ENCODE assay signal across 8 cellular contexts in genomic region chr5:177312649-177313181, GRCh38. TPM values are rescaled to one million over a fixed set of nuclear protein-coding genes. Genes with fewer than 3 reads are reported as not detected.
DNase-seq lines count a peak whose midpoint lies in the region; ATAC-seq, FAIRE-seq and TF ChIP-seq lines count a peak whose summit lies in the region.

No MANE protein-coding gene starts in this region.

- H3K27me3 ChIP-seq in H9 (ENCODE audit: insufficient read depth, low read length) (no peaks in the 10 kb centered on the region), HepG2 (ENCODE audit: control insufficient read depth in 1 of 2, insufficient read depth in 2 of 2, low read length in 2 of 2) (no peaks in the 10 kb centered on the region)

- no peak overlapping the region for H2BK5ac ChIP-seq in H9 (ENCODE audit: insufficient read length, low read length)

- intact Hi-C loops in HepG2 (cut with micrococcal nuclease; ENCODE audit: unreplicated experiment): loop anchor here (2.0 to 5.0 kb wide), 2 partner anchors 24 to 185 kb away; partner anchors contain the start of gene PDLIM7

- no peaks in the 10 kb centered on the region for H3K9me3 Mint-ChIP-seq in H9
- H3K9me3 Mint-ChIP-seq in activated naive CD4-positive, alpha-beta T cell treated with anti-CD3 and anti-CD28 coated beads, Interleukin-2, amount 50 U/mL, for 72 hours: no peaks in the 10 kb centered on the region

- no peak overlapping the region for H3K56ac ChIP-seq in H9 (ENCODE audit: insufficient read length, low read depth, low read length)

- H2AK5ac ChIP-seq in H9 (ENCODE audit: insufficient read length, low read length): no peak overlapping the region

- no peak overlapping the region for H2AFZ ChIP-seq in H9 (ENCODE audit: low read length)
- no peak overlapping the region for H2AFZ ChIP-seq in HepG2 (ENCODE audit: low read length)

- H3K27ac ChIP-seq in H9 (ENCODE audit: insufficient read length, low read depth, low read length) (no peak overlapping the region), HepG2 (ENCODE audit: extremely low read length, insufficient read depth, low read length) (peak overlapping the region; percentile 95)

- no peaks in the 10 kb centered on the region for H3K9me3 ChIP-seq in H9 (ENCODE audit: control insufficient read depth, low read depth, low read length)
- no peaks in the 10 kb centered on the region for H3K9me3 ChIP-seq in HepG2 (ENCODE audit: low read length)

- H3K27me3 Mint-ChIP-seq in H9 (ENCODE audit: low read depth): no peaks in the 10 kb centered on the region; the same call in 1 of the 2 replicates

- H3K36me3 ChIP-seq in HepG2 (replicated peaks in 1 of 2; ENCODE audit: control insufficient read depth in 1 of 2, insufficient read depth in 2 of 2, low read length in 2 of 2): peaks cover 4 to 10% of the 10 kb centered on the region in 2 experiments; a peak in 3 of 5 replicates

- no peak for TF ChIP-seq POLR2A in HepG2 (IDR thresholded peaks at IDR 0.05; ENCODE audit: insufficient read depth in 1 of 2, low read depth in 2 of 2, low read length in 2 of 2)

- no peak overlapping the region for H3T11ph ChIP-seq in H9 (ENCODE audit: low read length)

- FAIRE-seq in HepG2 (lab: Jason Lieb, UNC): peak; percentile 21

- no peak overlapping the region for H2BK120ac ChIP-seq in H9 (ENCODE audit: low read depth, low read length, poor library complexity, severe bottlenecking)

- CTCF ChIA-PET in HepG2 (lab: Yijun Ruan, JAX; ENCODE audit: low intra/inter-chr PET ratio, low total read pairs): interaction anchor here (1.2 to 1.3 kb wide), 2 partner anchors 23 to 49 kb away, joined by 3 read pairs; no protein-coding TSS in a partner anchor

- no peak overlapping the region for H4K5ac ChIP-seq in H9 (ENCODE audit: insufficient read length, low read depth, low read length)

- H3K4me1 Mint-ChIP-seq in H9: peaks cover 14 to 20% of the 10 kb centered on the region in 2 experiments

- no CpG with 5 or more reads among the region's 19 CpGs for WGBS in H9 (ENCODE audit: extremely low coverage, insufficient read length, low lambda C conversion rate)
- 2% methylated on average over 3 of the region's 19 CpGs for WGBS in HepG2 (ENCODE audit: low lambda C conversion rate)

- peaks cover 14% of the 10 kb centered on the region for H3K23me2 ChIP-seq in H9 (ENCODE audit: insufficient read length, low read depth, low read length, poor library complexity, severe bottlenecking)

- no peak overlapping the region for H3K23ac ChIP-seq in H9 (ENCODE audit: insufficient read length, low read depth, low read length)

- no peak overlapping the region for H2BK20ac ChIP-seq in H9 (ENCODE audit: low read depth, low read length, poor library complexity, severe bottlenecking)

- H3K79me1 ChIP-seq in H9 (ENCODE audit: insufficient read depth, low read depth, low read length, poor library complexity, severe bottlenecking): no peaks in the 10 kb centered on the region

- no peak overlapping the region for H4K8ac ChIP-seq in H9 (replicated peaks; ENCODE audit: insufficient read length, low read depth, low read length)

- in situ Hi-C loops in HepG2 (cut with HindIII; ENCODE audit: extremely low pct_ligation_motif_present, low pct_unique_long_range_greater_than_20kb): loop anchor here (5.0 kb wide), 2 partner anchors 50 to 135 kb away; partner anchors contain the start of gene PRR7

- H3K79me2 ChIP-seq in H9 (ENCODE audit: insufficient read depth, low read length) (no peaks in the 10 kb centered on the region), HepG2 (ENCODE audit: insufficient read depth, low read length) (peaks cover 4% of the 10 kb centered on the region)

- BruUV-seq in HepG2 (replicated peaks; lab: Mats Ljungman, UMichigan): TSS peak; percentile 68

- TF ChIP-seq RAD21 in HepG2 (CRISPR knock-in tag; IDR thresholded peaks at IDR 0.05): no peak

- H3K4me1 ChIP-seq in H9 (ENCODE audit: insufficient read depth, low read length) (no peaks in the 10 kb centered on the region), HepG2 (ENCODE audit: insufficient read depth, low read length) (peaks cover 55% of the 10 kb centered on the region)

- H3K4me2 ChIP-seq in H9 (ENCODE audit: insufficient read depth, insufficient read length, low read length) (peak overlapping the region; percentile 88), HepG2 (ENCODE audit: low read depth, low read length) (peak overlapping the region; percentile 91)

- no peaks in the 10 kb centered on the region for H4K20me1 ChIP-seq in H9 (ENCODE audit: control insufficient read depth, insufficient read depth, insufficient read length)
- peaks cover 5% of the 10 kb centered on the region; the same call in 1 of the 2 replicates for H4K20me1 ChIP-seq in HepG2 (ENCODE audit: insufficient read depth, low read length)

- H3K4ac ChIP-seq in H9 (ENCODE audit: low read depth, low read length): no peak overlapping the region

- peak overlapping the region; percentile 50 for H3K9ac ChIP-seq in H9 (ENCODE audit: extremely low read depth, insufficient read length, low read length)
- peak overlapping the region; percentile 84 for H3K9ac ChIP-seq in HepG2 (ENCODE audit: insufficient read depth, low read depth, low read length)

- no peak overlapping the region for H2BK12ac ChIP-seq in H9 (ENCODE audit: insufficient read length, low read depth, low read length)

- H3K14ac ChIP-seq in H9 (ENCODE audit: insufficient read depth, low read length): peak overlapping the region; percentile 10

- H3K4me3 ChIP-seq in HepG2 (replicated peaks in 1 of 3; ENCODE audit: insufficient read depth in 1 of 3, low read depth in 2 of 3, low read length in 3 of 3): peak overlapping the region; percentile 39 to 79 (median 52)

- TF ChIP-seq CTCF in H9 (conservative IDR thresholded peaks at IDR 0.05) (peak; percentile 21; the same call in 1 of the 3 replicates), HepG2 (CRISPR knock-in tag; IDR thresholded peaks at IDR 0.05) (peak; percentile 55)

- H3K27ac Mint-ChIP-seq in H9: peak overlapping the region in 2 of 3 experiments; percentile 18 to 79; a peak in 3 of 7 replicates
- peak overlapping the region; percentile 88 to 90 for H3K27ac Mint-ChIP-seq in activated naive CD4-positive, alpha-beta T cell treated with anti-CD3 and anti-CD28 coated beads, Interleukin-2, amount 50 U/mL, for 72 hours

- peaks cover 0 to 5% (median 0%) of the 10 kb centered on the region in 3 experiments; a peak in 1 of 7 replicates for H3K36me3 Mint-ChIP-seq in H9 (ENCODE audit: insufficient read depth in 1 of 3, low read depth in 3 of 3)
- H3K36me3 Mint-ChIP-seq in activated naive CD4-positive, alpha-beta T cell treated with anti-CD3 and anti-CD28 coated beads, Interleukin-2, amount 50 U/mL, for 72 hours: peaks cover 13 to 15% of the 10 kb centered on the region in 2 donors

- peak; percentile 35 to 67 for ATAC-seq in activated naive CD4-positive, alpha-beta T cell treated with anti-CD3 and anti-CD28 coated beads, Interleukin-2, amount 50 U/mL, for 72 hours
- peak; percentile 9 for ATAC-seq in HepG2

- no peak overlapping the region for H2BK15ac ChIP-seq in H9 (ENCODE audit: low read depth, low read length)

- TF ChIP-seq EP300 in HepG2 (IDR thresholded peaks at IDR 0.05; ENCODE audit: low read depth in 2 of 2, low read length in 2 of 2) (no peak), HepG2 (CRISPR knock-in tag; IDR thresholded peaks at IDR 0.05; ENCODE audit: borderline replicate concordance) (no peak)

- POLR2A ChIA-PET in HepG2 (lab: Yijun Ruan, JAX): interaction anchor here (1.1 to 4.0 kb wide), 4 partner anchors 39 to 218 kb away, joined by 4 to 30 read pairs (median 4); partner anchors contain the start of gene LMAN2

- H3K4me3 Mint-ChIP-seq in H9: peak overlapping the region; percentile 76 to 83

- DNase-seq in A172 (ENCODE audit: low spot score): peak; percentile 75
- DNase-seq in ELR (ENCODE audit: low read depth): peak; percentile 53
- peak; percentile 84 for DNase-seq in H9
- DNase-seq in M059J (ENCODE audit: low read depth): peak; percentile 82
- DNase-seq in activated naive CD4-positive, alpha-beta T cell treated with anti-CD3 and anti-CD28 coated beads, Interleukin-2, amount 50 U/mL, for 72 hours (ENCODE audit: low spot score in 2 of 2): peak in 1 of 2 donors; percentile 64
- DNase-seq in HepG2 (ENCODE audit: low spot score): peak; percentile 43
- DNase-seq in DMS79 treated with DMSO at 0.1 percent for 48 hours (lab: John Stamatoyannopoulos, UW): no peak
- DNase-seq in amygdala (lab: John Stamatoyannopoulos, UW): no peak

- no peak overlapping the region for H4K91ac ChIP-seq in H9 (ENCODE audit: insufficient read length, low read depth, low read length)

- peak overlapping the region; percentile 37 for H3K18ac ChIP-seq in H9 (ENCODE audit: insufficient read length, low read depth, low read length)

RNA-seq across cellular contexts. Expression of gene MXD3, which starts 1.0 kb away (rescaled TPM):
- total RNA-seq in A172 (2014; rRNA removed; shearing (Covaris generic)): 81.3 and 99.7 TPM in 2 replicates
- total RNA-seq in H9 (2021) (9.8 and 10.9 TPM in 2 replicates), HepG2 (2016; rRNA removed; fragmentation: Illumina TruSeq; extraction: Trizol) (9.9 and 12.8 TPM in 2 replicates)
- total RNA-seq in M059J (2014; rRNA removed; shearing (Covaris generic)): 29.7 and 36.1 TPM in 2 replicates
- 10 to 100 TPM; 31.4 to 73.9 TPM for total RNA-seq in activated naive CD4-positive, alpha-beta T cell treated with anti-CD3 and anti-CD28 coated beads, Interleukin-2, amount 50 U/mL, for 72 hours
- 6.1 and 6.8 TPM in 2 replicates for total RNA-seq in HepG2 (2016; cell fraction: cytosol; rRNA removed; fragmentation: Illumina TruSeq; extraction: Trizol; ENCODE audit: low read depth)
- 11.7 and 11.8 TPM in 2 replicates for total RNA-seq in HepG2 (2016; cell fraction: insoluble cytoplasmic fraction; rRNA removed; fragmentation: Illumina TruSeq; extraction: Trizol)
- total RNA-seq in HepG2 (2016; cell fraction: membrane; rRNA removed; fragmentation: Illumina TruSeq; extraction: Trizol): 6.6 TPM in 2 replicates
- 10.4 and 14.3 TPM in 2 replicates for total RNA-seq in HepG2 (2016; cell fraction: nucleus; rRNA removed; fragmentation: Illumina TruSeq; extraction: Trizol)
- 10.5 and 11.2 TPM in 2 replicates for polyA plus RNA-seq in HepG2 (2011; rRNA removed)
- polyA plus RNA-seq in HepG2 (2011; cell fraction: cytosol; rRNA removed): 6.0 and 15.2 TPM in 2 replicates
- polyA plus RNA-seq in HepG2 (2011; cell fraction: nucleus; rRNA removed): 68.6 and 87.5 TPM in 2 replicates
- polyA plus RNA-seq in HepG2 (2012): 4.6 and 6.6 TPM in 2 replicates
- polyA plus RNA-seq in HepG2 (2016; cell fraction: cytosol; fragmentation: Illumina TruSeq; extraction: Trizol; ENCODE audit: low read depth): 4.5 and 5.4 TPM in 2 replicates
- polyA plus RNA-seq in HepG2 (2016; cell fraction: insoluble cytoplasmic fraction; fragmentation: Illumina TruSeq; extraction: Trizol; ENCODE audit: low read depth): 8.2 and 10.7 TPM in 2 replicates
- polyA plus RNA-seq in HepG2 (2016; cell fraction: membrane; fragmentation: Illumina TruSeq; extraction: Trizol; ENCODE audit: low read depth): 5.8 and 5.9 TPM in 2 replicates
- 28.9 and 39.4 TPM in 2 replicates for polyA plus RNA-seq in HepG2 (2016; cell fraction: nucleus; fragmentation: Illumina TruSeq; extraction: Trizol; ENCODE audit: insufficient read depth, low read depth)
- polyA minus RNA-seq in HepG2 (2011; rRNA and poly(A)+ RNA removed; ENCODE audit: low replicate concordance): 8.1 and 15.6 TPM in 2 replicates
- 4.1 and 5.1 TPM in 2 replicates for polyA minus RNA-seq in HepG2 (2011; cell fraction: cytosol; rRNA and poly(A)+ RNA removed)
- polyA minus RNA-seq in HepG2 (2011; cell fraction: nucleus; rRNA and poly(A)+ RNA removed): 8.7 and 9.7 TPM in 2 replicates

RNA-seq across cellular contexts. Expression of gene PRELID1, which starts 9.1 kb away (rescaled TPM):
- 376 and 403 TPM in 2 replicates for total RNA-seq in A172 (2014; rRNA removed; shearing (Covaris generic))
- total RNA-seq in H9 (2021): 212 and 213 TPM in 2 replicates
- total RNA-seq in M059J (2014; rRNA removed; shearing (Covaris generic)): 238 and 249 TPM in 2 replicates
- total RNA-seq in activated naive CD4-positive, alpha-beta T cell treated with anti-CD3 and anti-CD28 coated beads, Interleukin-2, amount 50 U/mL, for 72 hours: 100 to 1,000 TPM; 161 to 206 TPM
- total RNA-seq in HepG2 (2016; rRNA removed; fragmentation: Illumina TruSeq; extraction: Trizol): 239 and 271 TPM in 2 replicates
- 772 and 890 TPM in 2 replicates for total RNA-seq in HepG2 (2016; cell fraction: cytosol; rRNA removed; fragmentation: Illumina TruSeq; extraction: Trizol; ENCODE audit: low read depth)
- 220 and 264 TPM in 2 replicates for total RNA-seq in HepG2 (2016; cell fraction: insoluble cytoplasmic fraction; rRNA removed; fragmentation: Illumina TruSeq; extraction: Trizol)
- 708 and 781 TPM in 2 replicates for total RNA-seq in HepG2 (2016; cell fraction: membrane; rRNA removed; fragmentation: Illumina TruSeq; extraction: Trizol)
- total RNA-seq in HepG2 (2016; cell fraction: nucleus; rRNA removed; fragmentation: Illumina TruSeq; extraction: Trizol): 90.3 and 98.5 TPM in 2 replicates
- 228 and 250 TPM in 2 replicates for polyA plus RNA-seq in HepG2 (2011; rRNA removed)
- 212 and 323 TPM in 2 replicates for polyA plus RNA-seq in HepG2 (2011; cell fraction: cytosol; rRNA removed)
- 85.7 and 87.5 TPM in 2 replicates for polyA plus RNA-seq in HepG2 (2011; cell fraction: nucleus; rRNA removed)
- polyA plus RNA-seq in HepG2 (2012): 91.2 and 111 TPM in 2 replicates
- polyA plus RNA-seq in HepG2 (2016; cell fraction: cytosol; fragmentation: Illumina TruSeq; extraction: Trizol; ENCODE audit: low read depth): 1,341 and 1,562 TPM in 2 replicates
- polyA plus RNA-seq in HepG2 (2016; cell fraction: insoluble cytoplasmic fraction; fragmentation: Illumina TruSeq; extraction: Trizol; ENCODE audit: low read depth): 353 and 387 TPM in 2 replicates
- polyA plus RNA-seq in HepG2 (2016; cell fraction: membrane; fragmentation: Illumina TruSeq; extraction: Trizol; ENCODE audit: low read depth): 984 and 1,090 TPM in 2 replicates
- polyA plus RNA-seq in HepG2 (2016; cell fraction: nucleus; fragmentation: Illumina TruSeq; extraction: Trizol; ENCODE audit: insufficient read depth, low read depth): 258 and 277 TPM in 2 replicates
- polyA minus RNA-seq in HepG2 (2011; rRNA and poly(A)+ RNA removed; ENCODE audit: low replicate concordance): 103 and 232 TPM in 2 replicates
- 61.2 and 64.5 TPM in 2 replicates for polyA minus RNA-seq in HepG2 (2011; cell fraction: cytosol; rRNA and poly(A)+ RNA removed)
- polyA minus RNA-seq in HepG2 (2011; cell fraction: nucleus; rRNA and poly(A)+ RNA removed): 30.1 and 34.2 TPM in 2 replicates

RNA-seq across cellular contexts. Expression of gene RAB24, which starts 9.2 kb away (rescaled TPM):
- 15.3 and 23.1 TPM in 2 replicates for total RNA-seq in A172 (2014; rRNA removed; shearing (Covaris generic))
- 17.6 and 18.6 TPM in 2 replicates for total RNA-seq in H9 (2021)
- total RNA-seq in M059J (2014; rRNA removed; shearing (Covaris generic)): 8.2 and 17.0 TPM in 2 replicates
- total RNA-seq in activated naive CD4-positive, alpha-beta T cell treated with anti-CD3 and anti-CD28 coated beads, Interleukin-2, amount 50 U/mL, for 72 hours: 10 to 100 TPM; 14.8 to 21.5 TPM
- total RNA-seq in HepG2 (2016; rRNA removed; fragmentation: Illumina TruSeq; extraction: Trizol): 15.4 and 22.9 TPM in 2 replicates
- total RNA-seq in HepG2 (2016; cell fraction: cytosol; rRNA removed; fragmentation: Illumina TruSeq; extraction: Trizol; ENCODE audit: low read depth): 6.4 and 11.5 TPM in 2 replicates
- total RNA-seq in HepG2 (2016; cell fraction: insoluble cytoplasmic fraction; rRNA removed; fragmentation: Illumina TruSeq; extraction: Trizol): 15.3 and 23.6 TPM in 2 replicates
- 13.3 and 16.0 TPM in 2 replicates for total RNA-seq in HepG2 (2016; cell fraction: membrane; rRNA removed; fragmentation: Illumina TruSeq; extraction: Trizol)
- 24.2 and 30.2 TPM in 2 replicates for total RNA-seq in HepG2 (2016; cell fraction: nucleus; rRNA removed; fragmentation: Illumina TruSeq; extraction: Trizol)
- polyA plus RNA-seq in HepG2 (2011; rRNA removed): 63.7 and 74.5 TPM in 2 replicates
- 41.9 and 60.6 TPM in 2 replicates for polyA plus RNA-seq in HepG2 (2011; cell fraction: cytosol; rRNA removed)
- polyA plus RNA-seq in HepG2 (2011; cell fraction: nucleus; rRNA removed): 332 and 383 TPM in 2 replicates
- 28.5 and 30.3 TPM in 2 replicates for polyA plus RNA-seq in HepG2 (2012)
- 10.6 and 14.5 TPM in 2 replicates for polyA plus RNA-seq in HepG2 (2016; cell fraction: cytosol; fragmentation: Illumina TruSeq; extraction: Trizol; ENCODE audit: low read depth)
- 24.0 and 24.9 TPM in 2 replicates for polyA plus RNA-seq in HepG2 (2016; cell fraction: insoluble cytoplasmic fraction; fragmentation: Illumina TruSeq; extraction: Trizol; ENCODE audit: low read depth)
- polyA plus RNA-seq in HepG2 (2016; cell fraction: membrane; fragmentation: Illumina TruSeq; extraction: Trizol; ENCODE audit: low read depth): 15.6 and 19.9 TPM in 2 replicates
- polyA plus RNA-seq in HepG2 (2016; cell fraction: nucleus; fragmentation: Illumina TruSeq; extraction: Trizol; ENCODE audit: insufficient read depth, low read depth): 93.8 and 96.1 TPM in 2 replicates
- 7.4 and 16.0 TPM in 2 replicates for polyA minus RNA-seq in HepG2 (2011; rRNA and poly(A)+ RNA removed; ENCODE audit: low replicate concordance)
- polyA minus RNA-seq in HepG2 (2011; cell fraction: cytosol; rRNA and poly(A)+ RNA removed): 5.2 and 5.7 TPM in 2 replicates
- polyA minus RNA-seq in HepG2 (2011; cell fraction: nucleus; rRNA and poly(A)+ RNA removed): 21.3 and 23.3 TPM in 2 replicates

RNA-seq across cellular contexts. Expression of gene LMAN2, which starts 38.8 kb away (rescaled TPM):
- 361 and 423 TPM in 2 replicates for total RNA-seq in A172 (2014; rRNA removed; shearing (Covaris generic))
- total RNA-seq in H9 (2021): 105 and 106 TPM in 2 replicates
- total RNA-seq in M059J (2014; rRNA removed; shearing (Covaris generic)): 443 and 538 TPM in 2 replicates
- 100 to 1,000 TPM in 1 of 2 donors, 10 to 100 TPM in 1; 96.7 to 108 TPM for total RNA-seq in activated naive CD4-positive, alpha-beta T cell treated with anti-CD3 and anti-CD28 coated beads, Interleukin-2, amount 50 U/mL, for 72 hours
- 94.5 and 191 TPM in 2 replicates for total RNA-seq in HepG2 (2016; rRNA removed; fragmentation: Illumina TruSeq; extraction: Trizol)
- 72.5 and 74.4 TPM in 2 replicates for total RNA-seq in HepG2 (2016; cell fraction: cytosol; rRNA removed; fragmentation: Illumina TruSeq; extraction: Trizol; ENCODE audit: low read depth)
- total RNA-seq in HepG2 (2016; cell fraction: insoluble cytoplasmic fraction; rRNA removed; fragmentation: Illumina TruSeq; extraction: Trizol): 86.8 and 210 TPM in 2 replicates
- 109 and 128 TPM in 2 replicates for total RNA-seq in HepG2 (2016; cell fraction: membrane; rRNA removed; fragmentation: Illumina TruSeq; extraction: Trizol)
- 152 and 179 TPM in 2 replicates for total RNA-seq in HepG2 (2016; cell fraction: nucleus; rRNA removed; fragmentation: Illumina TruSeq; extraction: Trizol)
- polyA plus RNA-seq in HepG2 (2011; rRNA removed): 193 and 197 TPM in 2 replicates
- polyA plus RNA-seq in HepG2 (2011; cell fraction: cytosol; rRNA removed): 220 and 352 TPM in 2 replicates
- polyA plus RNA-seq in HepG2 (2011; cell fraction: nucleus; rRNA removed): 256 and 281 TPM in 2 replicates
- polyA plus RNA-seq in HepG2 (2012): 71.8 and 108 TPM in 2 replicates
- polyA plus RNA-seq in HepG2 (2016; cell fraction: cytosol; fragmentation: Illumina TruSeq; extraction: Trizol; ENCODE audit: low read depth): 82.2 and 93.0 TPM in 2 replicates
- polyA plus RNA-seq in HepG2 (2016; cell fraction: insoluble cytoplasmic fraction; fragmentation: Illumina TruSeq; extraction: Trizol; ENCODE audit: low read depth): 90.8 and 112 TPM in 2 replicates
- polyA plus RNA-seq in HepG2 (2016; cell fraction: membrane; fragmentation: Illumina TruSeq; extraction: Trizol; ENCODE audit: low read depth): 103 and 135 TPM in 2 replicates
- 241 and 283 TPM in 2 replicates for polyA plus RNA-seq in HepG2 (2016; cell fraction: nucleus; fragmentation: Illumina TruSeq; extraction: Trizol; ENCODE audit: insufficient read depth, low read depth)
- polyA minus RNA-seq in HepG2 (2011; rRNA and poly(A)+ RNA removed; ENCODE audit: low replicate concordance): 353 and 575 TPM in 2 replicates
- polyA minus RNA-seq in HepG2 (2011; cell fraction: cytosol; rRNA and poly(A)+ RNA removed): 147 and 182 TPM in 2 replicates
- polyA minus RNA-seq in HepG2 (2011; cell fraction: nucleus; rRNA and poly(A)+ RNA removed): 87.0 and 96.2 TPM in 2 replicates

RNA-seq across cellular contexts. Expression of gene RGS14, which starts 45.0 kb away (rescaled TPM):
- 28.2 and 36.5 TPM in 2 replicates for total RNA-seq in A172 (2014; rRNA removed; shearing (Covaris generic))
- 12.3 and 16.4 TPM in 2 replicates for total RNA-seq in H9 (2021)
- total RNA-seq in M059J (2014; rRNA removed; shearing (Covaris generic)): 9.8 and 11.5 TPM in 2 replicates
- 10 to 100 TPM; 22.0 to 77.6 TPM for total RNA-seq in activated naive CD4-positive, alpha-beta T cell treated with anti-CD3 and anti-CD28 coated beads, Interleukin-2, amount 50 U/mL, for 72 hours
- 10.7 and 11.1 TPM in 2 replicates for total RNA-seq in HepG2 (2016; rRNA removed; fragmentation: Illumina TruSeq; extraction: Trizol)
- 15.3 and 15.8 TPM in 2 replicates for total RNA-seq in HepG2 (2016; cell fraction: cytosol; rRNA removed; fragmentation: Illumina TruSeq; extraction: Trizol; ENCODE audit: low read depth)
- total RNA-seq in HepG2 (2016; cell fraction: insoluble cytoplasmic fraction; rRNA removed; fragmentation: Illumina TruSeq; extraction: Trizol): 7.2 and 12.8 TPM in 2 replicates
- 15.5 and 16.6 TPM in 2 replicates for total RNA-seq in HepG2 (2016; cell fraction: membrane; rRNA removed; fragmentation: Illumina TruSeq; extraction: Trizol)
- total RNA-seq in HepG2 (2016; cell fraction: nucleus; rRNA removed; fragmentation: Illumina TruSeq; extraction: Trizol): 7.6 and 9.6 TPM in 2 replicates
- 17.2 and 27.9 TPM in 2 replicates for polyA plus RNA-seq in HepG2 (2011; rRNA removed)
- polyA plus RNA-seq in HepG2 (2011; cell fraction: cytosol; rRNA removed): 20.3 and 35.1 TPM in 2 replicates
- polyA plus RNA-seq in HepG2 (2011; cell fraction: nucleus; rRNA removed): 48.0 and 49.7 TPM in 2 replicates
- 9.3 and 16.2 TPM in 2 replicates for polyA plus RNA-seq in HepG2 (2012)
- 11.0 and 13.5 TPM in 2 replicates for polyA plus RNA-seq in HepG2 (2016; cell fraction: cytosol; fragmentation: Illumina TruSeq; extraction: Trizol; ENCODE audit: low read depth)
- polyA plus RNA-seq in HepG2 (2016; cell fraction: insoluble cytoplasmic fraction; fragmentation: Illumina TruSeq; extraction: Trizol; ENCODE audit: low read depth): 14.8 and 16.5 TPM in 2 replicates
- polyA plus RNA-seq in HepG2 (2016; cell fraction: membrane; fragmentation: Illumina TruSeq; extraction: Trizol; ENCODE audit: low read depth): 11.0 and 11.4 TPM in 2 replicates
- 19.6 TPM in 2 replicates for polyA plus RNA-seq in HepG2 (2016; cell fraction: nucleus; fragmentation: Illumina TruSeq; extraction: Trizol; ENCODE audit: insufficient read depth, low read depth)
- polyA minus RNA-seq in HepG2 (2011; rRNA and poly(A)+ RNA removed; ENCODE audit: low replicate concordance): 0.82 and 20.7 TPM in 2 replicates
- polyA minus RNA-seq in HepG2 (2011; cell fraction: cytosol; rRNA and poly(A)+ RNA removed): 7.2 and 9.7 TPM in 2 replicates
- 10.6 and 12.8 TPM in 2 replicates for polyA minus RNA-seq in HepG2 (2011; cell fraction: nucleus; rRNA and poly(A)+ RNA removed)

Comparison
In these comparisons a context has a peak if more than half of its experiments do, and no peak if none do; other contexts are left out.
1. DNase-seq: peak in A172 (single experiment), ELR (single experiment), H9 (single experiment), M059J (single experiment) and HepG2 (single experiment); none in DMS79 treated with DMSO at 0.1 percent for 48 hours (single experiment) and amygdala (0 of 56).